15 cellular contexts compared by ENCODE assay signal in the genomic region with DNA sequence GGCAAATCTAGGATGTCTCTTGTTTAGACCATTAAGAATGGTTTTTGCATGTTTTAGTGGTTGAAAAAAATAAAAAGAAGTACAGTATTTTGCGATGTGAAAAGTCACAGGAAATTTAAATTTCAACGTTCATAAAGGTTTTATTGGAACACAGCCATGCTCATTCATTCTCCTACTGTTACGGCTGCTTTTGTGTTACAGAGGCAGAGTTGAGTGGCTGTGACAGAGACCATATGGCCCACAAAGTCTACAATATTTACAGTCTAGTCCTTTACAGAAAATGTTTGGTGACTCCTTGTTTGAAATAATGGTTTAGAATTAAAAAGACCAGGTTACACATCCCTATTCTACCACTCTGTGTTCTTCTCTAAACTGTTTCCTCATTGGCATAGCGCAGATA. TPM values are rescaled to one million over a fixed set of nuclear protein-coding genes. Genes with fewer than 3 reads are reported as not detected.
A peak's percentile ranks its signal among the peaks of the same experiment; 100 is the strongest.
DNase-seq lines count a peak whose midpoint lies in the region; ATAC-seq and TF ChIP-seq lines count a peak whose summit lies in the region.
"Had no signal": no experiment of that assay in that cellular context is flagged by ENCODE, and none has a peak within 500 bp of the region (broad histone marks: within the 10 kb centered on the region; RNA-seq: fewer than 3 reads in every experiment).

No MANE protein-coding gene starts in this region.

- no peaks in the 10 kb centered on the region for H3K9me3 Mint-ChIP-seq in dendritic cell treated with granulocyte-macrophage colony-stimulating factor and Interleukin-4, amounts not matched to agents 40 ng/mL and 50 ng/mL, for 4 days
- no peaks in the 10 kb centered on the region for H3K9me3 Mint-ChIP-seq in T-cell
- H3K9me3 Mint-ChIP-seq: CD4-positive, CD25-positive, alpha-beta regulatory T cell had no signal

- WGBS in psoas muscle, 3 donors: 39 to 53% (median 49%) methylated on average over 4 of the region's 4 CpGs

- H3K27me3 ChIP-seq in Karpas-422 (ENCODE audit: low read length) (no peaks in the 10 kb centered on the region), psoas muscle (ENCODE audit: insufficient read depth in 3 of 3, low read length in 2 of 3) (no peaks in the 10 kb centered on the region)

- no peaks in the 10 kb centered on the region for H3K9me2 ChIP-seq in Karpas-422 (replicated peaks; ENCODE audit: insufficient read depth, low read length)

- no peak overlapping the region for H3K9ac ChIP-seq in Karpas-422 (ENCODE audit: low read length)

- peak overlapping the region; percentile 26 for H3K4me3 Mint-ChIP-seq in dendritic cell treated with granulocyte-macrophage colony-stimulating factor and Interleukin-4, amounts not matched to agents 40 ng/mL and 50 ng/mL, for 4 days
- H3K4me3 Mint-ChIP-seq in T-cell: no peak overlapping the region
- H3K4me3 Mint-ChIP-seq: CD4-positive, CD25-positive, alpha-beta regulatory T cell had no signal

- H3K27me3 Mint-ChIP-seq in dendritic cell treated with granulocyte-macrophage colony-stimulating factor and Interleukin-4, amounts not matched to agents 40 ng/mL and 50 ng/mL, for 4 days: no peaks in the 10 kb centered on the region
- no peaks in the 10 kb centered on the region for H3K27me3 Mint-ChIP-seq in T-cell

- ATAC-seq in psoas muscle: no peak
- ATAC-seq in HG03460 (IDR thresholded peaks at IDR 0.05; ENCODE audit: unreplicated experiment): no peak
- no peak for ATAC-seq in T-cell (replicated peaks in 1 of 4)

- H2AFZ ChIP-seq in Karpas-422 (ENCODE audit: low read length): 0 out of 2 replicates have a peak overlapping the region, but pooled peaks have one; percentile 36

- H3K27ac ChIP-seq in Karpas-422 (ENCODE audit: low read length) (no peak overlapping the region), psoas muscle (peak overlapping the region; percentile 12)

- POLR2A ChIA-PET in T-cell (lab: Charles Lee): no interaction called here

- peak; percentile 13 for DNase-seq in NCI-H345 (lab: John Stamatoyannopoulos, UW)
- no peak for DNase-seq in NCI-H345 treated with DMSO at 0.1 percent for 48 hours (lab: John Stamatoyannopoulos, UW; ENCODE audit: unreplicated experiment)
- no peak for DNase-seq in Karpas-422
- DNase-seq in psoas muscle: no peak
- no peak for DNase-seq in foreskin fibroblast
- DNase-seq in T-cell: no peak
- DNase-seq: CD4-positive, CD25-positive, alpha-beta regulatory T cell; KG1; NCI-H2029 treated with DMSO at 0.1 percent for 48 hours; NCI-H446; NCI-H748 treated with DMSO at 0.1 percent for 48 hours; SHP77 treated with DMSO at 0.1 percent for 48 hours; SW 1271 had no signal

- peak overlapping the region; percentile 87 for H3K27ac Mint-ChIP-seq in dendritic cell treated with granulocyte-macrophage colony-stimulating factor and Interleukin-4, amounts not matched to agents 40 ng/mL and 50 ng/mL, for 4 days
- H3K27ac Mint-ChIP-seq in T-cell: no peak overlapping the region
- H3K27ac Mint-ChIP-seq: CD4-positive, CD25-positive, alpha-beta regulatory T cell had no signal

- H3K4me1 Mint-ChIP-seq in dendritic cell treated with granulocyte-macrophage colony-stimulating factor and Interleukin-4, amounts not matched to agents 40 ng/mL and 50 ng/mL, for 4 days (ENCODE audit: low read depth): peaks cover 52% of the 10 kb centered on the region
- no peaks in the 10 kb centered on the region for H3K4me1 Mint-ChIP-seq in T-cell

- H3K4me1 ChIP-seq in Karpas-422 (ENCODE audit: low read length) (peaks cover 24% of the 10 kb centered on the region), psoas muscle (no peaks in the 10 kb centered on the region)

- no peaks in the 10 kb centered on the region for H3K79me2 ChIP-seq in Karpas-422 (ENCODE audit: low read length)

- TF ChIP-seq CTCF in psoas muscle (IDR thresholded peaks at IDR 0.05) (no peak), foreskin fibroblast (IDR thresholded peaks at IDR 0.05; ENCODE audit: low read depth, low read length) (no peak)

- H3K4me2 ChIP-seq in Karpas-422 (ENCODE audit: low read depth, low read length, poor library complexity, severe bottlenecking): no peak overlapping the region

- intact Hi-C loops in dendritic cell treated with granulocyte-macrophage colony-stimulating factor and Interleukin-4, amounts not matched to agents 40 ng/mL and 50 ng/mL, for 4 days (cut with micrococcal nuclease): no loop called here
- intact Hi-C loops in psoas muscle (cut with DNase I): no loop called here

- H3K4me3 ChIP-seq in Karpas-422 (ENCODE audit: low read length) (no peak overlapping the region), psoas muscle (no peak overlapping the region), foreskin fibroblast (ENCODE audit: low read depth in 1 of 2, low read length in 2 of 2) (no peak overlapping the region)

- CTCF ChIA-PET in T-cell (lab: Charles Lee): no interaction called here

- no peaks in the 10 kb centered on the region for H3K36me3 ChIP-seq in Karpas-422 (ENCODE audit: insufficient read depth, low read length)
- peaks cover 9 to 97% of the 10 kb centered on the region in 2 donors for H3K36me3 ChIP-seq in psoas muscle (ENCODE audit: insufficient read depth in 1 of 2, low read depth in 1 of 2)

- H3K9me3 ChIP-seq in Karpas-422 (ENCODE audit: low read length) (no peaks in the 10 kb centered on the region), psoas muscle (no peaks in the 10 kb centered on the region)

- H4K20me1 ChIP-seq in Karpas-422 (ENCODE audit: insufficient read depth, low read depth, low read length): no peaks in the 10 kb centered on the region

- no peaks in the 10 kb centered on the region for H3K36me3 Mint-ChIP-seq in dendritic cell treated with granulocyte-macrophage colony-stimulating factor and Interleukin-4, amounts not matched to agents 40 ng/mL and 50 ng/mL, for 4 days (ENCODE audit: low read depth)
- H3K36me3 Mint-ChIP-seq in T-cell: peaks cover 12% of the 10 kb centered on the region

RNA-seq across cellular contexts. Expression of a gene that starts 48.1 kb away (rescaled TPM):
- total RNA-seq in Karpas-422 (2014; rRNA removed; shearing (Covaris generic); ENCODE audit: low replicate concordance): 0.04 TPM in 1 of 2 replicates, not detected in the other
- 100 to 1,000 TPM; 388 to 842 (median 567) TPM for total RNA-seq in psoas muscle
- polyA plus RNA-seq in psoas muscle: 100 to 1,000 TPM in 2 of 3 donors, 10 to 100 TPM in 1; 54.8 to 209 (median 117) TPM
- total RNA-seq in T-cell: 1 to 10 TPM in 4 of 5 donors, under 1 TPM in 1; 0.98 to 7.0 (median 1.9) TPM

Comparison
In these comparisons a context has a peak if more than half of its experiments do, and no peak if none do; other contexts are left out.
1. RNA of a gene that starts 48.1 kb away (total RNA-seq): 388 to 842 TPM in psoas muscle; 0.98 to 7.0 TPM in T-cell and 0.04 TPM in Karpas-422; every median in the first group is over 10 times any median in the second.